In the genomic region with DNA sequence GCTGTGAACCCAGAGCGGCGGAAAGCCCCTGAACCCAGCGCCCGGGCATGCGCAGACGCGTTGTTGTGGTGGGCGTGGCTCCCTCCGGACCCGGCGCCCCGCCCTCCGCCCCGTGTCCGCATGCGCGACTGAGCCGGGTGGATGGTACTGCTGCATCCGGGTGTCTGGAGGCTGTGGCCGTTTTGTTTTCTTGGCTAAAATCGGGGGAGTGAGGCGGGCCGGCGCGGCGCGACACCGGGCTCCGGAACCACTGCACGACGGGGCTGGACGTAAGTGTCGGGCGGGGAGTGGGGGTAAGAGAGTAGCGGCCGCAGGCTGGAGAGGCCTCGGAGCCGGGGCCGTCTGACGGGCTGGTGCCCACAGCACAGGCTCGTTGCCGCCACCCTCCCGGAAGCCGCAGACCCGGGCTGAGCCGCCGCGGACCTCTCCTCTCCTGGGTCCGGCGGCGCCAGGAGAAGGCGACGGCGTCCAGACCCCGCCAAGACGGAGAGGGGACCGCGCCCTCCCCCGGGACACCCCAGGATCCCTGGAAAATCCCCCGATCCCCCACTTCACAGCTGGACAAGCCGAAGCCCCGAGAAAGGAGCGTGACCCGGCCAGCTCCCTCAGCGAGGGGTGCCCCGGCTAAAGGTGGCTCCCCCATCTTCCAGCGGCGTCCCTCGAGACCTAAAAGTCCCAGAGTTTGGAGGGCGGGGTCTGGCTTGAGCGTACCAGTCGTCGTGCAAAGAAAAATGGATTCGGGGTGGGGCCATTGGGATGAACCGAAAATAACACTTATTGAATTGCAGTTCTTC, we compare ENCODE assay signal across 8 cellular contexts. TPM values are rescaled to one million over a fixed set of nuclear protein-coding genes. Genes with fewer than 3 reads are reported as not detected.
DNase-seq lines count a peak whose midpoint lies in the region; ATAC-seq and TF ChIP-seq lines count a peak whose summit lies in the region.

A gene (plus strand): TSS at position 147 of the 794 bp plus-strand sequence. CDS start 2,153 bp downstream, outside the sequence.

- TF ChIP-seq CTCF in WERI-Rb-1 (IDR thresholded peaks at IDR 0.05; ENCODE audit: low read depth, low read length) (no peak), breast epithelium (IDR thresholded peaks at IDR 0.05) (no peak)

- peak within 1 kb of the TSS; percentile 94 for H3K4me3 ChIP-seq in ACC112 (ENCODE audit: low read depth, low read length)
- H3K4me3 ChIP-seq in WERI-Rb-1 (ENCODE audit: low read depth, low read length), result peak within 1 kb of the TSS; percentile 97
- peak within 1 kb of the TSS; percentile 77 to 93 (median 79) for H3K4me3 ChIP-seq in breast epithelium
- peak within 1 kb of the TSS; percentile 96 for H3K4me3 ChIP-seq in iPS-18c (ENCODE audit: insufficient read depth, low read depth, low read length)
- peak within 1 kb of the TSS; percentile 80 to 99 (median 99) for H3K4me3 ChIP-seq in skin epidermis

- ATAC-seq in GM18861 (IDR thresholded peaks at IDR 0.05; ENCODE audit: unreplicated experiment) (peak; percentile 55), HG03095 (IDR thresholded peaks at IDR 0.05; ENCODE audit: unreplicated experiment) (peak; percentile 66)

- DNase-seq in NCI-H2196 treated with DMSO at 0.1 percent for 48 hours (lab: John Stamatoyannopoulos, UW; ENCODE audit: unreplicated experiment), result peak; percentile 59
- peak; percentile 91 for DNase-seq in WERI-Rb-1
- DNase-seq in breast epithelium (ENCODE audit: low spot score in 2 of 2), result peak; percentile 85 to 89

- intact Hi-C loops in breast epithelium (cut with DNase I; ENCODE audit: low total_unique reads), result no loop called here

- TF ChIP-seq POLR2A in breast epithelium (IDR thresholded peaks at IDR 0.05), result peak; percentile 68

- H3K27me3 ChIP-seq in ACC112 (ENCODE audit: insufficient read depth, low read length) (no peaks in the 10 kb centered on the region), WERI-Rb-1 (ENCODE audit: insufficient read depth, low read depth, severe bottlenecking) (no peaks in the 10 kb centered on the region), breast epithelium (no peaks in the 10 kb centered on the region)

- H3K4me1 ChIP-seq in ACC112 (ENCODE audit: control insufficient read depth, insufficient read depth, low read length, unreplicated experiment) (peaks cover 29% of the 10 kb centered on the region), breast epithelium (peaks cover 2 to 7% of the 10 kb centered on the region in 2 donors)

- H3K36me3 ChIP-seq in ACC112 (ENCODE audit: insufficient read depth, low read length) (0 out of 2 replicates have a peak, but pooled peaks cover 6% of the 10 kb centered on the region), WERI-Rb-1 (peaks cover 14% of the 10 kb centered on the region), breast epithelium (no peaks in the 10 kb centered on the region)

- H3K9me3 ChIP-seq in WERI-Rb-1 (ENCODE audit: severe bottlenecking), result no peaks in the 10 kb centered on the region
- H3K9me3 ChIP-seq in breast epithelium, result no peaks in the 10 kb centered on the region
- no peaks in the 10 kb centered on the region for H3K9me3 ChIP-seq in iPS-18c (ENCODE audit: control insufficient read depth, insufficient read depth, low read length)

- H2AFZ ChIP-seq in ACC112 (ENCODE audit: low read length, unreplicated experiment), result peak within 1 kb of the TSS; percentile 30

- H3K27ac ChIP-seq in ACC112 (ENCODE audit: low read depth, low read length) (peak within 1 kb of the TSS; percentile 86), WERI-Rb-1 (peak within 1 kb of the TSS; percentile 94), breast epithelium (peak within 1 kb of the TSS; percentile 92), skin epidermis (peak within 1 kb of the TSS; percentile 87 to 99 (median 97))

- peaks cover 53% of the 10 kb centered on the region for H3K79me2 ChIP-seq in ACC112 (ENCODE audit: control insufficient read depth, insufficient read depth, low read length, unreplicated experiment)

RNA-seq across cellular contexts. Expression of the gene that starts here (rescaled TPM):
- total RNA-seq in breast epithelium, result 100 to 1,000 TPM in 1 of 3 donors, 10 to 100 TPM in 2; 81.6 to 117 (median 97.0) TPM

Comparison
In these comparisons a context has a peak if more than half of its experiments do, and no peak if none do; other contexts are left out.
1. Peak in every context shown above with its lines: DNase-seq, ATAC-seq, H3K4me3 ChIP-seq and H3K27ac ChIP-seq.